Comparison of ENCODE assay signal across 8 cellular contexts in genomic region chr3:141441381-141442365, GRCh38. TPM values are rescaled to one million over a fixed set of nuclear protein-coding genes. Genes with fewer than 3 reads are reported as not detected.
DNase-seq lines count a peak whose midpoint lies in the region; ATAC-seq and TF ChIP-seq lines count a peak whose summit lies in the region.

No MANE protein-coding gene starts in this region.

- H3K4me3 Mint-ChIP-seq in endothelial cell (ENCODE audit: unreplicated experiment) (no peak overlapping the region), naive B cell (peak overlapping the region in 4 of 8 donors; percentile 8 to 35 (median 13))
- peak overlapping the region in 1 of 2 donors; percentile 32 for H3K4me3 Mint-ChIP-seq in stimulated activated naive B cell treated with anti-CD40 and anti-IgM and Interleukin-4, amounts not matched to agents 10 μg/mL and 1 μg/mL and 100 μg/mL, for 72 hours

- DNase-seq in AG20443 (ENCODE audit: low spot score), result peak; percentile 78
- DNase-seq in NOMO-1 treated with dmso at 0.1 percent for 144 hours (lab: John Stamatoyannopoulos, UW; ENCODE audit: unreplicated experiment), result peak; percentile 89
- peak; percentile 43 to 66 (median 49) for DNase-seq in activated CD8-positive, alpha-beta memory T cell treated with anti-CD3 and anti-CD28 coated beads for 48 hours (ENCODE audit: low read depth in 2 of 3, low spot score in 2 of 3)
- peak; percentile 76 for DNase-seq in endothelial cell (ENCODE audit: low spot score)
- DNase-seq in naive B cell, result peak; percentile 71
- DNase-seq in stimulated activated naive B cell treated with anti-CD40 and anti-IgM and Interleukin-4, amounts not matched to agents 10 μg/mL and 1 μg/mL and 100 μg/mL, for 72 hours, result peak; percentile 77

- H3K36me3 Mint-ChIP-seq in endothelial cell (ENCODE audit: low read depth, unreplicated experiment), result peaks cover 23% of the 10 kb centered on the region
- peaks cover 14% of the 10 kb centered on the region in 2 donors for H3K36me3 Mint-ChIP-seq in naive B cell
- H3K36me3 Mint-ChIP-seq in stimulated activated naive B cell treated with anti-CD40 and anti-IgM and Interleukin-4, amounts not matched to agents 10 μg/mL and 1 μg/mL and 100 μg/mL, for 72 hours, result peaks cover 37 to 55% of the 10 kb centered on the region in 2 donors

- H3K27ac Mint-ChIP-seq in endothelial cell (ENCODE audit: unreplicated experiment) (peak overlapping the region; percentile 59), naive B cell (peak overlapping the region in 2 of 6 donors; percentile 22 to 94)
- H3K27ac Mint-ChIP-seq in stimulated activated naive B cell treated with anti-CD40 and anti-IgM and Interleukin-4, amounts not matched to agents 10 μg/mL and 1 μg/mL and 100 μg/mL, for 72 hours, result peak overlapping the region; percentile 56

- no peaks in the 10 kb centered on the region for H3K9me3 Mint-ChIP-seq in endothelial cell (ENCODE audit: unreplicated experiment)
- H3K9me3 Mint-ChIP-seq in naive B cell, result no peaks in the 10 kb centered on the region
- no peaks in the 10 kb centered on the region for H3K9me3 Mint-ChIP-seq in stimulated activated naive B cell treated with anti-CD40 and anti-IgM and Interleukin-4, amounts not matched to agents 10 μg/mL and 1 μg/mL and 100 μg/mL, for 72 hours

- TF ChIP-seq CTCF in endothelial cell (IDR thresholded peaks at IDR 0.05; ENCODE audit: unreplicated experiment), result peak; percentile 91

- ATAC-seq in GM18861 (IDR thresholded peaks at IDR 0.05; ENCODE audit: unreplicated experiment) (peak; percentile 92), HG03045 (IDR thresholded peaks at IDR 0.05; ENCODE audit: unreplicated experiment) (peak; percentile 88), naive B cell (ENCODE audit: low read depth in 2 of 2) (peak; percentile 100)
- peak; percentile 100 for ATAC-seq in stimulated activated naive B cell treated with anti-CD40 and anti-IgM and Interleukin-4, amounts not matched to agents 10 μg/mL and 1 μg/mL and 100 μg/mL, for 72 hours (replicated peaks)

- H3K27me3 Mint-ChIP-seq in endothelial cell (ENCODE audit: unreplicated experiment) (no peaks in the 10 kb centered on the region), naive B cell (no peaks in the 10 kb centered on the region)
- H3K27me3 Mint-ChIP-seq in stimulated activated naive B cell treated with anti-CD40 and anti-IgM and Interleukin-4, amounts not matched to agents 10 μg/mL and 1 μg/mL and 100 μg/mL, for 72 hours, result no peaks in the 10 kb centered on the region

- H3K4me1 Mint-ChIP-seq in endothelial cell (ENCODE audit: unreplicated experiment), result peaks cover 4% of the 10 kb centered on the region
- H3K4me1 Mint-ChIP-seq in naive B cell, result peaks cover 5 to 24% (median 8%) of the 10 kb centered on the region in 3 donors
- peaks cover 14 to 27% of the 10 kb centered on the region in 2 donors for H3K4me1 Mint-ChIP-seq in stimulated activated naive B cell treated with anti-CD40 and anti-IgM and Interleukin-4, amounts not matched to agents 10 μg/mL and 1 μg/mL and 100 μg/mL, for 72 hours

RNA-seq across cellular contexts. Expression of gene RASA2, which starts 45.2 kb away (rescaled TPM):
- total RNA-seq in endothelial cell (ENCODE audit: unreplicated experiment), result 32.5 TPM
- 10 to 100 TPM; 23.8 to 61.4 (median 49.6) TPM for polyA plus RNA-seq in naive B cell (ENCODE audit: low read depth in 6 of 6)

Comparison
In these comparisons a context has a peak if more than half of its experiments do, and no peak if none do; other contexts are left out.
1. Peak in every context shown above with its lines: DNase-seq and ATAC-seq.